Comparison of ENCODE assay signal across 8 cellular contexts in the genomic region with DNA sequence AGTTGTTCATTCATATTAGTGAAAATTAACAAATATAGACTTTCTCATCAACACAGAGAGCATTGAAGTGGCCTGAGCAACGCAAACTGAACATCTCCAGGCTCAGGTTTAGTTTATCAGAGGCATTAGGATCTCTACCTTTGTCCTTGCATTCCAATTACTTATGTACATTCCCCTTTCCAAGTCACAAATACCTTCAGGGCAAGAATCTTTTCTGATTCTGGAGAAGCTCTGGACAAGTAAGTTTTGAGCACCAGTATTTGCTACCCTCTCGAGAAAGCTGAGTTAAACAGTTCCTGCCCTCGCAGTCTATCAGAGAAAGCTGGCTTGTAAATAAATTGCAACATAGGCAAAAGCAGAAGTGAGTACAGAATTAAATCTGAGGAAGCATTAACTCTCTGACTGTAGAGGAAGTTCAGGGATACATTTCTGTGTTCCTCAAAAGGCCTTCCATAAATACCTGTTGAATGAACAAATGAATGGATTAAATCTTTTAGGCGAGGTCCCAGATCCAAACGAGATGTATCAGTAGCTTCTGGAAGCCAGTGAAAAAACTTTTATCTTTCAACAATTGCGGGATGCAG. TPM values are rescaled to one million over a fixed set of nuclear protein-coding genes. Genes with fewer than 3 reads are reported as not detected.
DNase-seq lines count a peak whose midpoint lies in the region; ATAC-seq, FAIRE-seq and TF ChIP-seq lines count a peak whose summit lies in the region.

No MANE protein-coding gene starts in this region.

- peak overlapping the region; percentile 85 for H3K4me3 Mint-ChIP-seq in mesothelial cell of epicardium

- FAIRE-seq in D721Med (lab: Jason Lieb, UNC): no peak

- DNase-seq in NAMALWA (ENCODE audit: low spot score) (peak; percentile 82), cardiac fibroblast (ENCODE audit: low read depth in 2 of 2) (peak in 1 of 2 donors; percentile 16), mesothelial cell of epicardium (ENCODE audit: low spot score in 2 of 2, unreplicated experiment in 2 of 2) (no peak), kidney tubule cell (ENCODE audit: low spot score) (no peak), D721Med (ENCODE audit: insufficient read length, low spot score) (no peak)

- H3K27ac Mint-ChIP-seq in mesothelial cell of epicardium: peak overlapping the region; percentile 90

- no peaks in the 10 kb centered on the region for H3K27me3 Mint-ChIP-seq in mesothelial cell of epicardium (ENCODE audit: low read depth)

- H3K4me3 ChIP-seq in cardiac fibroblast (replicated peaks in 1 of 2; ENCODE audit: low read depth in 2 of 2, low read length in 2 of 2): peak overlapping the region; percentile 73 to 86

- H3K36me3 ChIP-seq in ES-I3 (ENCODE audit: insufficient read depth, low read length): no peaks in the 10 kb centered on the region

- H3K36me3 Mint-ChIP-seq in mesothelial cell of epicardium: peaks cover 4% of the 10 kb centered on the region

- H3K4me1 Mint-ChIP-seq in mesothelial cell of epicardium: peaks cover 29% of the 10 kb centered on the region

- H3K9me3 Mint-ChIP-seq in mesothelial cell of epicardium: no peaks in the 10 kb centered on the region

- no peak for TF ChIP-seq CTCF in cardiac fibroblast (IDR thresholded peaks at IDR 0.05; ENCODE audit: low read depth, low read length)
- no peak for TF ChIP-seq CTCF in mesothelial cell of epicardium (IDR thresholded peaks at IDR 0.05; ENCODE audit: unreplicated experiment)
- TF ChIP-seq CTCF in D721Med (IDR thresholded peaks at IDR 0.05; ENCODE audit: insufficient read depth, missing control alignments): no peak

- H3K4me1 ChIP-seq in ES-I3 (ENCODE audit: insufficient read depth, low read length): no peaks in the 10 kb centered on the region

- no peak for ATAC-seq in GM21528 (IDR thresholded peaks at IDR 0.05; ENCODE audit: low FRiP score, unreplicated experiment)
- ATAC-seq in GM21390 (IDR thresholded peaks at IDR 0.05; ENCODE audit: unreplicated experiment): no peak

- peak overlapping the region; percentile 99 for H3K9ac ChIP-seq in ES-I3 (ENCODE audit: low read depth, low read length)

- no peaks in the 10 kb centered on the region for H3K9me3 ChIP-seq in ES-I3 (ENCODE audit: control insufficient read depth, insufficient read depth, low read length)

RNA-seq across cellular contexts. Expression of gene OSBPL11, which starts 1.2 kb away (rescaled TPM):
- 14.0 to 14.6 TPM (median 14.3 TPM) in 3 replicates for total RNA-seq in mesothelial cell of epicardium
